14 cellular contexts compared by ENCODE assay signal in genomic region chr14:35367056-35367372, GRCh38. TPM values are rescaled to one million over a fixed set of nuclear protein-coding genes. Genes with fewer than 3 reads are reported as not detected.
DNase-seq lines count a peak whose midpoint lies in the region; ATAC-seq and TF ChIP-seq lines count a peak whose summit lies in the region.
"Had no signal": no experiment of that assay in that cellular context is flagged by ENCODE, and none has a peak within 500 bp of the region (broad histone marks: within the 10 kb centered on the region; RNA-seq: fewer than 3 reads in every experiment).

No MANE protein-coding gene starts in this region.

- H3K36me3 Mint-ChIP-seq in CD4-positive, alpha-beta T cell (ENCODE audit: low read depth): no peaks in the 10 kb centered on the region
- peaks cover 6% of the 10 kb centered on the region for H3K36me3 Mint-ChIP-seq in dendritic cell treated with granulocyte-macrophage colony-stimulating factor and Interleukin-4, amounts not matched to agents 40 ng/mL and 50 ng/mL, for 4 days (ENCODE audit: low read depth)

- no peak overlapping the region for H2AFZ ChIP-seq in trophoblast cell (ENCODE audit: insufficient read depth, low read length, poor library complexity)

- H3K4me1 Mint-ChIP-seq in CD4-positive, alpha-beta T cell (ENCODE audit: low read depth): peaks cover 18% of the 10 kb centered on the region
- H3K4me1 Mint-ChIP-seq in dendritic cell treated with granulocyte-macrophage colony-stimulating factor and Interleukin-4, amounts not matched to agents 40 ng/mL and 50 ng/mL, for 4 days (ENCODE audit: low read depth): peaks cover 63% of the 10 kb centered on the region

- no CpG with 5 or more reads among the region's 5 CpGs for WGBS in trophoblast cell (ENCODE audit: extremely low coverage, insufficient coverage, insufficient read length)

- H3K9me3 Mint-ChIP-seq in CD4-positive, alpha-beta T cell: peaks cover 2% of the 10 kb centered on the region
- peaks cover 9% of the 10 kb centered on the region for H3K9me3 Mint-ChIP-seq in dendritic cell treated with granulocyte-macrophage colony-stimulating factor and Interleukin-4, amounts not matched to agents 40 ng/mL and 50 ng/mL, for 4 days

- CTCF ChIA-PET in CD4-positive, alpha-beta T cell (lab: Charles Lee): no interaction called here

- no peaks in the 10 kb centered on the region for H3K9me3 ChIP-seq in CD4-positive, alpha-beta T cell (ENCODE audit: control insufficient read depth, low read length)
- peaks cover 10% of the 10 kb centered on the region; the same call in 1 of the 2 replicates for H3K9me3 ChIP-seq in NT2/D1 (ENCODE audit: insufficient read depth, low read length)
- peaks cover 7% of the 10 kb centered on the region for H3K9me3 ChIP-seq in trophoblast cell (ENCODE audit: insufficient read depth, low read depth, low read length)
- H3K9me3 ChIP-seq: ovary had no signal

- no peak overlapping the region for H4K8ac ChIP-seq in trophoblast cell (ENCODE audit: low read depth, low read length)

- no peak overlapping the region for H4K12ac ChIP-seq in trophoblast cell (ENCODE audit: low read depth, low read length)

- H3K4me3 ChIP-seq in NT2/D1 (ENCODE audit: insufficient read length, low read depth) (no peak overlapping the region), trophoblast cell (ENCODE audit: low read depth, low read length) (no peak overlapping the region)
- H3K4me3 ChIP-seq: ovary had no signal

- H3K4me3 Mint-ChIP-seq in CD4-positive, alpha-beta T cell: no peak overlapping the region
- no peak overlapping the region for H3K4me3 Mint-ChIP-seq in dendritic cell treated with granulocyte-macrophage colony-stimulating factor and Interleukin-4, amounts not matched to agents 40 ng/mL and 50 ng/mL, for 4 days

- H3K4ac ChIP-seq in trophoblast cell (ENCODE audit: low read depth, low read length): no peak overlapping the region

- H3K36me3 ChIP-seq in NT2/D1 (ENCODE audit: insufficient read depth, insufficient read length, low read length) (no peaks in the 10 kb centered on the region), trophoblast cell (ENCODE audit: control insufficient read depth in 1 of 2, insufficient read depth in 2 of 2, low read length in 2 of 2) (no peaks in the 10 kb centered on the region)
- H3K36me3 ChIP-seq: ovary had no signal

- no peak overlapping the region for H3K4me2 ChIP-seq in trophoblast cell (ENCODE audit: low read length)

- no peaks in the 10 kb centered on the region for H3K27me3 Mint-ChIP-seq in CD4-positive, alpha-beta T cell
- H3K27me3 Mint-ChIP-seq in dendritic cell treated with granulocyte-macrophage colony-stimulating factor and Interleukin-4, amounts not matched to agents 40 ng/mL and 50 ng/mL, for 4 days: no peaks in the 10 kb centered on the region

- peaks cover 3% of the 10 kb centered on the region for H3K79me2 ChIP-seq in trophoblast cell (ENCODE audit: control insufficient read depth, insufficient read depth, low read length, poor library complexity)

- no peak for ATAC-seq in CD4-positive, alpha-beta T cell (ENCODE audit: poor library complexity)

- H4K91ac ChIP-seq in trophoblast cell (ENCODE audit: low read depth, low read length): peak overlapping the region; percentile 72

- H3K27ac Mint-ChIP-seq in CD4-positive, alpha-beta T cell: peak overlapping the region; percentile 58
- peak overlapping the region; percentile 98 for H3K27ac Mint-ChIP-seq in dendritic cell treated with granulocyte-macrophage colony-stimulating factor and Interleukin-4, amounts not matched to agents 40 ng/mL and 50 ng/mL, for 4 days

- H2BK12ac ChIP-seq in trophoblast cell (ENCODE audit: low read length): peak overlapping the region; percentile 58

- H2BK5ac ChIP-seq in trophoblast cell (ENCODE audit: low read depth, low read length, poor library complexity): no peak overlapping the region

- no peak for TF ChIP-seq CTCF in CD4-positive, alpha-beta T cell (IDR thresholded peaks at IDR 0.05)

- DNase-seq in CD4-positive, alpha-beta T cell: no peak
- no peak for DNase-seq in NT2/D1 (ENCODE audit: low read depth, low spot score)
- DNase-seq in trophoblast cell: no peak
- DNase-seq in NCI-H345 treated with DMSO at 0.1 percent for 48 hours (lab: John Stamatoyannopoulos, UW; ENCODE audit: unreplicated experiment): no peak
- DNase-seq in GF-D8 (lab: John Stamatoyannopoulos, UW): no peak
- DNase-seq in hypothalamus (lab: John Stamatoyannopoulos, UW): no peak
- no peak for DNase-seq in activated CD8-positive, alpha-beta memory T cell treated with anti-CD3 and anti-CD28 coated beads, Interleukin-2, amount 50 U/mL, for 4 hours
- DNase-seq: activated CD4-positive, alpha-beta T cell treated with anti-CD3 and anti-CD28 coated beads, Interleukin-2, amount 50 U/mL, for 1 hour; effector CD4-positive, alpha-beta T cell; NCI-H1436; NCI-H748 treated with DMSO at 0.1 percent for 48 hours; ovary; stimulated activated CD4-positive, alpha-beta T cell treated with anti-CD3 and anti-CD28 coated beads, Interleukin-2, amount 100 ng/mL, for 24 hours had no signal

- H3K23ac ChIP-seq in trophoblast cell (ENCODE audit: low read length): no peak overlapping the region

- H3K9ac ChIP-seq in NT2/D1 (ENCODE audit: insufficient read length, low read depth) (peak overlapping the region; percentile 61), trophoblast cell (ENCODE audit: low read length) (no peak overlapping the region)

- peak overlapping the region; percentile 77 for H2AK5ac ChIP-seq in trophoblast cell (ENCODE audit: low read length)

- H3K4me1 ChIP-seq in NT2/D1 (ENCODE audit: insufficient read depth, insufficient read length): peaks cover 8% of the 10 kb centered on the region
- peaks cover 29 to 37% of the 10 kb centered on the region in 2 experiments for H3K4me1 ChIP-seq in trophoblast cell (ENCODE audit: control insufficient read depth in 1 of 2, insufficient read depth in 2 of 2, low read length in 2 of 2)

- H3K18ac ChIP-seq in trophoblast cell (ENCODE audit: low read length): peak overlapping the region; percentile 12

- H3K27ac ChIP-seq in CD4-positive, alpha-beta T cell (ENCODE audit: low read depth, low read length): no peak overlapping the region
- no peak overlapping the region for H3K27ac ChIP-seq in trophoblast cell (ENCODE audit: low read depth, low read length)
- H3K27ac ChIP-seq: ovary had no signal

- intact Hi-C loops in CD4-positive, alpha-beta T cell (cut with DNase I, micrococcal nuclease): no loop called here
- intact Hi-C loops in dendritic cell treated with granulocyte-macrophage colony-stimulating factor and Interleukin-4, amounts not matched to agents 40 ng/mL and 50 ng/mL, for 4 days (cut with micrococcal nuclease): loop anchor here (5.0 kb wide), 1 partner anchor 35 kb away; no protein-coding TSS in a partner anchor

- POLR2A ChIA-PET in CD4-positive, alpha-beta T cell (lab: Charles Lee): interaction anchor here (1.3 to 6.6 kb wide), 3 partner anchors 34 to 75 kb away, joined by 4 to 48 read pairs (median 7); partner anchors contain the start of genes NFKBIA and PSMA6

- H3K14ac ChIP-seq in trophoblast cell (ENCODE audit: low read length): peak overlapping the region; percentile 66

- H3K79me1 ChIP-seq in trophoblast cell (ENCODE audit: low read length): peaks cover 31% of the 10 kb centered on the region

- peak overlapping the region; percentile 14 for H2BK120ac ChIP-seq in trophoblast cell (ENCODE audit: insufficient read depth, low read length, poor library complexity)

- no peaks in the 10 kb centered on the region for H3K27me3 ChIP-seq in CD4-positive, alpha-beta T cell (ENCODE audit: control insufficient read depth, insufficient read depth, low read length)
- H3K27me3 ChIP-seq in NT2/D1 (ENCODE audit: insufficient read depth, insufficient read length): no peaks in the 10 kb centered on the region
- no peaks in the 10 kb centered on the region for H3K27me3 ChIP-seq in trophoblast cell (ENCODE audit: insufficient read depth, low read length)
- H3K27me3 ChIP-seq: ovary had no signal

RNA-seq across cellular contexts. Expression of gene NFKBIA, which starts 37.5 kb away (rescaled TPM):
- 1,000 to 10,000 TPM in 1 of 2 experiments, 100 to 1,000 TPM in 1; 977 to 1,030 TPM for total RNA-seq in CD4-positive, alpha-beta T cell
- 116 and 119 TPM in 2 replicates for polyA plus RNA-seq in trophoblast cell (2013)
